ENCODE assay signal across 8 cellular contexts in the genomic region with DNA sequence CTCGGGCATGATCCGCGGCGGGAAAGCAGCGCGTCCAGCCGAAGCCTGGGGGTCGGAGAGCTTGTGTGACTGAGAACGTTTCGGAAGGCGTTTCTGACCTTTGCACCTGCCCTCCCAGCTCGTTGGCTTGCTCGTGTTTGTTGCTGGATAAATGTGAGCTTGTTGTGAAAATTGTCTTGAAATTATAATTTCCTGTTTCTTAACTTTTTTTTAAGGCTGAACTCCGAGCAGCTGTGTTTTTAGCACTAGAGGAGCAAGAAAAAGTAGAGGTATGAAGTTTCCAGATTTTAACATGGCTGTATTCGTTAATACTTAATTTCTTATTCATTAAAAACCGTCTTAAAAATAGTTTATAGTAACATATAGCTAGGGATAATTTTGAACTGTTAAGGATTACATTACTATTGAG. TPM values are rescaled to one million over a fixed set of nuclear protein-coding genes. Genes with fewer than 3 reads are reported as not detected.
A peak's percentile ranks its signal among the peaks of the same experiment; 100 is the strongest.
DNase-seq lines count a peak whose midpoint lies in the region; ATAC-seq and TF ChIP-seq lines count a peak whose summit lies in the region.

No MANE protein-coding gene starts in this region.

- CTCF ChIA-PET in HEK293 (lab: Yijun Ruan, JAX): interaction anchor here (0.7 to 1.9 kb wide), 5 partner anchors 8 to 724 kb away, joined by 3 to 6 read pairs (median 4); no protein-coding TSS in a partner anchor

- H3K4me3 ChIP-seq in ACC112 (ENCODE audit: low read depth, low read length) (peak overlapping the region; percentile 89), HEK293 (ENCODE audit: low read depth, low read length) (peak overlapping the region; percentile 98), testis (peak overlapping the region; percentile 83 to 95)

- WGBS in testis, 2 donors: 1 to 3% methylated on average over 16 of the region's 16 CpGs

- POLR2A ChIA-PET in HEK293 (lab: Yijun Ruan, JAX): interaction anchor here (0.7 to 2.6 kb wide), 11 partner anchors 9 to 845 kb away, joined by 3 to 29 read pairs (median 4); partner anchors contain the start of gene RNASET2

- H3K9me3 ChIP-seq in HEK293 (ENCODE audit: control insufficient read depth, insufficient read depth, low read depth, low read length) (no peaks in the 10 kb centered on the region), testis (no peaks in the 10 kb centered on the region)

- H3K36me3 ChIP-seq in ACC112 (ENCODE audit: insufficient read depth, low read length): peaks cover 7% of the 10 kb centered on the region; the same call in 1 of the 2 replicates
- H3K36me3 ChIP-seq in HEK293 (ENCODE audit: control insufficient read depth in 2 of 2, insufficient read depth in 1 of 2, low read length in 2 of 2): peaks cover 16 to 66% of the 10 kb centered on the region in 2 experiments; a peak in 2 of 3 replicates
- H3K36me3 ChIP-seq in testis (ENCODE audit: low read depth, missing control alignments): no peaks in the 10 kb centered on the region

- no peak for TF ChIP-seq POLR2A in testis (IDR thresholded peaks at IDR 0.05)

- TF ChIP-seq CTCF in HEK293 (tag by site-specific recombination; IDR thresholded peaks at IDR 0.05) (no peak), testis (IDR thresholded peaks at IDR 0.05) (no peak)

- peaks cover 21% of the 10 kb centered on the region for H3K36me3 Mint-ChIP-seq in activated naive CD8-positive, alpha-beta T cell treated with anti-CD3 and anti-CD28 coated beads, Interleukin-2, amount 50 U/mL, for 24 hours (ENCODE audit: low read depth)

- H3K9me3 Mint-ChIP-seq in activated naive CD8-positive, alpha-beta T cell treated with anti-CD3 and anti-CD28 coated beads, Interleukin-2, amount 50 U/mL, for 24 hours: no peaks in the 10 kb centered on the region

- peaks cover 71% of the 10 kb centered on the region for H3K79me2 ChIP-seq in ACC112 (ENCODE audit: control insufficient read depth, insufficient read depth, low read length, unreplicated experiment)

- intact Hi-C loops in left colon (cut with DNase I, micrococcal nuclease): loop anchor here in 1 of 2 donors (5.0 kb wide), 1 partner anchor 142 kb away; no protein-coding TSS in a partner anchor
- intact Hi-C loops in testis (cut with DNase I; ENCODE audit: low total_unique reads): no loop called here

- peak overlapping the region; percentile 85 for H2AFZ ChIP-seq in ACC112 (ENCODE audit: low read length, unreplicated experiment)

- ATAC-seq in activated naive CD8-positive, alpha-beta T cell treated with anti-CD3 and anti-CD28 coated beads, Interleukin-2, amount 50 U/mL, for 24 hours: no peak
- peak; percentile 25 for ATAC-seq in left colon

- peak overlapping the region; percentile 87 for H3K4me3 Mint-ChIP-seq in activated naive CD8-positive, alpha-beta T cell treated with anti-CD3 and anti-CD28 coated beads, Interleukin-2, amount 50 U/mL, for 24 hours

- no peak for DNase-seq in activated naive CD8-positive, alpha-beta T cell treated with anti-CD3 and anti-CD28 coated beads, Interleukin-2, amount 50 U/mL, for 24 hours
- DNase-seq in left colon: peak in 1 of 2 donors; percentile 39
- peak; percentile 54 for DNase-seq in testis
- no peak for DNase-seq in activated CD4-positive, CD25-positive, alpha-beta regulatory T cell (lab: John Stamatoyannopoulos, UW)
- no peak for DNase-seq in T1000 (lab: John Stamatoyannopoulos, UW)
- no peak for DNase-seq in superior temporal gyrus (ENCODE audit: extremely low spot score)

- H3K27ac ChIP-seq in ACC112 (ENCODE audit: low read depth, low read length): no peak overlapping the region
- H3K27ac ChIP-seq in HEK293 (ENCODE audit: extremely low read depth, low read depth, low read length): peak overlapping the region; percentile 82
- peak overlapping the region; percentile 87 to 88 for H3K27ac ChIP-seq in testis

- no peaks in the 10 kb centered on the region for H3K27me3 ChIP-seq in ACC112 (ENCODE audit: insufficient read depth, low read length)
- no peaks in the 10 kb centered on the region for H3K27me3 ChIP-seq in testis

- peaks cover 28% of the 10 kb centered on the region for H3K4me1 Mint-ChIP-seq in activated naive CD8-positive, alpha-beta T cell treated with anti-CD3 and anti-CD28 coated beads, Interleukin-2, amount 50 U/mL, for 24 hours

- H3K27me3 Mint-ChIP-seq in activated naive CD8-positive, alpha-beta T cell treated with anti-CD3 and anti-CD28 coated beads, Interleukin-2, amount 50 U/mL, for 24 hours: no peaks in the 10 kb centered on the region

- peak overlapping the region; percentile 67 for H3K27ac Mint-ChIP-seq in activated naive CD8-positive, alpha-beta T cell treated with anti-CD3 and anti-CD28 coated beads, Interleukin-2, amount 50 U/mL, for 24 hours

- H3K4me1 ChIP-seq in ACC112 (ENCODE audit: control insufficient read depth, insufficient read depth, low read length, unreplicated experiment) (peaks cover 27% of the 10 kb centered on the region), HEK293 (ENCODE audit: control insufficient read depth, insufficient read depth, low read length) (peaks cover 5% of the 10 kb centered on the region), testis (no peaks in the 10 kb centered on the region)

TF ChIP-seq in HEK293, 187 proteins besides CTCF, POLR2A, EP300 and RAD21:
- TF ChIP-seq ZNF777 (tag by site-specific recombination; IDR thresholded peaks at IDR 0.05; ENCODE audit: borderline replicate concordance): no peak
- TF ChIP-seq ZNF266 (tag by site-specific recombination; IDR thresholded peaks at IDR 0.05; ENCODE audit: low read depth): no peak
- TF ChIP-seq ZNF274 (IDR thresholded peaks at IDR 0.05; ENCODE audit: low read length): no peak
- TF ChIP-seq ZNF274 (tag by site-specific recombination; IDR thresholded peaks at IDR 0.05; ENCODE audit: borderline replicate concordance): no peak
- TF ChIP-seq ZNF549 (tag by site-specific recombination; IDR thresholded peaks at IDR 0.05): no peak
- no peak for TF ChIP-seq ZNF155 (tag by site-specific recombination; IDR thresholded peaks at IDR 0.05)
- peak; percentile 65 for TF ChIP-seq ZNF335 (tag by site-specific recombination; conservative IDR thresholded peaks at IDR 0.05)
- TF ChIP-seq ZBTB8A (tag by site-specific recombination; IDR thresholded peaks at IDR 0.05): no peak
- TF ChIP-seq KLF7 (tag by site-specific recombination; IDR thresholded peaks at IDR 0.05; ENCODE audit: borderline replicate concordance): no peak
- no peak for TF ChIP-seq HIC1 (tag by site-specific recombination; IDR thresholded peaks at IDR 0.05)
- 0 out of 2 replicates have a peak, but pooled peaks have one; percentile 12 for TF ChIP-seq ZBTB48 (tag by site-specific recombination; IDR thresholded peaks at IDR 0.05)

RNA-seq across cellular contexts. Expression of gene CEP43, which starts 0.7 kb away (rescaled TPM):
- total RNA-seq in left colon: 10 to 100 TPM; 17.4 to 22.5 TPM
- total RNA-seq in testis: 100 to 1,000 TPM in 1 of 2 donors, 10 to 100 TPM in 1; 67.0 to 129 TPM
- polyA plus RNA-seq in testis (ENCODE audit: insufficient read depth, low read depth, low replicate concordance): 105 TPM

RNA-seq across cellular contexts. Expression of gene RNASET2, which starts 43.5 kb away (rescaled TPM):
- total RNA-seq in left colon (100 to 1,000 TPM; 130 to 151 TPM), testis (10 to 100 TPM; 50.2 to 56.1 TPM)
- 44.5 TPM for polyA plus RNA-seq in testis (ENCODE audit: insufficient read depth, low read depth, low replicate concordance)
